ENCODE assay signal across 21 cellular contexts in the genomic region with DNA sequence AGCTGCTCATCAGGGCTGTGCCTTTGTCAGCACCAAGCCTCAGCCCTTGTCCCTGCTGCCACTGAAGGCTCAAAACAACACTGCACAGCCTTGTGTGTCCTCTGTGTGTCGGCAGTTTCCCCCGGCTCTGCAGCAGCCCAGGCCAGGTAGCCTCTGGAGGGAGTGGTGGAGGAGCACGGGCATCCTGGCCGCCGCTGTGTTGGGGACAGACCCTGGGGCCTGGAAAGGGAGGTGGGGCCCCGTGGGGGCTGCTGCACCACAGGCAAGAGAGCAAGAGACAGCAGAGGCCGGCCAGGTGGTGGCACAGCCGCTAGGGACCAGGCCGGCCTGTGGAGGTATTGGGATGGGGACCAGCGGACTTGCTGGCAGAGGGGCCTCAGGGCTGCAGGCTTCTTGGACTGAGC.
A peak's percentile ranks its signal among the peaks of the same experiment; 100 is the strongest.
DNase-seq lines count a peak whose midpoint lies in the region; ATAC-seq and TF ChIP-seq lines count a peak whose summit lies in the region.
"Had no signal": no experiment of that assay in that cellular context is flagged by ENCODE, and none has a peak within 500 bp of the region (broad histone marks: within the 10 kb centered on the region; RNA-seq: fewer than 3 reads in every experiment).

No MANE protein-coding gene starts in this region.

- H4K8ac ChIP-seq in neuronal stem cell (ENCODE audit: low read depth, low read length): no peak overlapping the region

- H3K79me1 ChIP-seq in neuronal stem cell (ENCODE audit: low read depth, low read length): peaks cover 6% of the 10 kb centered on the region

- no peak for TF ChIP-seq EP300 in stomach (IDR thresholded peaks at IDR 0.05)

- no peak overlapping the region for H3K23ac ChIP-seq in neuronal stem cell (ENCODE audit: low read depth, low read length, poor library complexity)

- H3K4me1 Mint-ChIP-seq in brain: peaks cover 12% of the 10 kb centered on the region

- H3K27ac ChIP-seq in neuronal stem cell (replicated peaks; ENCODE audit: low read length) (no peak overlapping the region), stomach (no peak overlapping the region)
- H3K27ac ChIP-seq: breast epithelium, esophagus squamous epithelium, left lung, skin epidermis had no signal

- H3K36me3 Mint-ChIP-seq in brain: peaks cover 77% of the 10 kb centered on the region

- H3K4me3 ChIP-seq in neuronal stem cell (ENCODE audit: low read length in 2 of 2): no peak overlapping the region
- no peak overlapping the region for H3K4me3 ChIP-seq in stomach
- H3K4me3 ChIP-seq: breast epithelium, esophagus squamous epithelium, left lung, skin epidermis had no signal

- no peak overlapping the region for H3K4me2 ChIP-seq in neuronal stem cell (ENCODE audit: insufficient read depth, low read length, poor library complexity, severe bottlenecking)

- TF ChIP-seq CTCF in brain (conservative IDR thresholded peaks at IDR 0.05) (no peak), stomach (IDR thresholded peaks at IDR 0.05) (no peak)

- H3K36me3 ChIP-seq in neuronal stem cell (replicated peaks in 1 of 2; ENCODE audit: control insufficient read depth in 2 of 2, insufficient read depth in 2 of 2, low read length in 2 of 2) (peaks cover 49 to 94% of the 10 kb centered on the region in 2 donors), stomach (peaks cover 52 to 100% (median 99%) of the 10 kb centered on the region in 4 donors)
- H3K36me3 ChIP-seq: breast epithelium had no signal

- peaks cover 0 to 5% of the 10 kb centered on the region in 2 donors for H3K4me1 ChIP-seq in neuronal stem cell (ENCODE audit: control insufficient read depth in 2 of 2, insufficient read depth in 1 of 2, low read depth in 1 of 2, low read length in 2 of 2)
- no peaks in the 10 kb centered on the region for H3K4me1 ChIP-seq in stomach
- H3K4me1 ChIP-seq: breast epithelium, esophagus squamous epithelium, left lung had no signal

- DNase-seq in Right ventricle myocardium inferior (ENCODE audit: missing footprints) (peak; percentile 58), cardiac septum (ENCODE audit: low spot score) (no peak), neuronal stem cell (ENCODE audit: low spot score) (no peak), stomach (peak; percentile 22), amniotic stem cell (lab: John Stamatoyannopoulos, UW) (no peak), T-helper 1 cell (no peak)
- DNase-seq: COR-L47; cortex of kidney; esophagus squamous epithelium; NCI-H1105; NCI-H1930; NCI-H2227 treated with DMSO at 0.1 percent for 48 hours; NCI-H748 treated with DMSO at 0.1 percent for 48 hours; stimulated activated naive B cell treated with anti-CD40 and anti-IgM and Interleukin-4, amounts not matched to agents 10 μg/mL and 1 μg/mL and 100 μg/mL, for 72 hours; T-helper 9 cell had no signal

- H3K4ac ChIP-seq in neuronal stem cell (ENCODE audit: low read length): no peak overlapping the region

- no peak overlapping the region for H2AFZ ChIP-seq in neuronal stem cell (ENCODE audit: low read length)

- ATAC-seq in Right ventricle myocardium inferior (no peak), HG03432 (IDR thresholded peaks at IDR 0.05; ENCODE audit: unreplicated experiment) (no peak)
- ATAC-seq: left lung; stimulated activated naive B cell treated with anti-CD40 and anti-IgM and Interleukin-4, amounts not matched to agents 10 μg/mL and 1 μg/mL and 100 μg/mL, for 72 hours had no signal

- H3K9ac ChIP-seq in neuronal stem cell (ENCODE audit: low read depth, low read length, poor library complexity): no peak overlapping the region

- no peak overlapping the region for H2BK5ac ChIP-seq in neuronal stem cell (ENCODE audit: low read length)

- peak overlapping the region in 3 of 5 experiments; percentile 32 to 74 (median 70) for H3K27ac Mint-ChIP-seq in brain
- H3K27ac Mint-ChIP-seq: stimulated activated naive B cell treated with anti-CD40 and anti-IgM and Interleukin-4, amounts not matched to agents 10 μg/mL and 1 μg/mL and 100 μg/mL, for 72 hours had no signal

- H2BK120ac ChIP-seq in neuronal stem cell (ENCODE audit: low read depth, low read length): no peak overlapping the region

- no peak overlapping the region for H2BK15ac ChIP-seq in neuronal stem cell (ENCODE audit: low read length)

- H3K27me3 ChIP-seq in neuronal stem cell (ENCODE audit: control insufficient read depth in 3 of 3, insufficient read depth in 3 of 3, low read depth in 1 of 3, low read length in 3 of 3): no peaks in the 10 kb centered on the region
- no peaks in the 10 kb centered on the region for H3K27me3 ChIP-seq in stomach
- H3K27me3 ChIP-seq: breast epithelium, esophagus squamous epithelium, left lung had no signal

- no CpG with 5 or more reads among the region's 10 CpGs for WGBS in neuronal stem cell (ENCODE audit: extremely low coverage in 2 of 2, insufficient read length in 2 of 2, insufficient replicate concordance in 1 of 2), 2 donors
- WGBS in stomach, 5 donors: 91 to 97% (median 93%) methylated on average over 9 to 10 of the region's 10 CpGs

- no peak overlapping the region for H2BK12ac ChIP-seq in neuronal stem cell (ENCODE audit: low read length)

- H3K9me3 Mint-ChIP-seq in brain: no peaks in the 10 kb centered on the region
- H3K9me3 Mint-ChIP-seq: nephron; stimulated activated naive B cell treated with anti-CD40 and anti-IgM and Interleukin-4, amounts not matched to agents 10 μg/mL and 1 μg/mL and 100 μg/mL, for 72 hours had no signal

- H3K27me3 Mint-ChIP-seq in brain: no peaks in the 10 kb centered on the region
- H3K27me3 Mint-ChIP-seq: stimulated activated naive B cell treated with anti-CD40 and anti-IgM and Interleukin-4, amounts not matched to agents 10 μg/mL and 1 μg/mL and 100 μg/mL, for 72 hours had no signal

- H4K91ac ChIP-seq in neuronal stem cell (ENCODE audit: low read depth, low read length, poor library complexity): no peak overlapping the region

- no peak overlapping the region for H2AK5ac ChIP-seq in neuronal stem cell (ENCODE audit: low read depth, low read length)

- no peak overlapping the region for H3K4me3 Mint-ChIP-seq in brain
- H3K4me3 Mint-ChIP-seq: nephron; stimulated activated naive B cell treated with anti-CD40 and anti-IgM and Interleukin-4, amounts not matched to agents 10 μg/mL and 1 μg/mL and 100 μg/mL, for 72 hours had no signal

- TF ChIP-seq POLR2A in stomach (IDR thresholded peaks at IDR 0.05): no peak

- peaks cover 0 to 9% of the 10 kb centered on the region in 2 donors for H3K9me3 ChIP-seq in neuronal stem cell (replicated peaks in 1 of 2; ENCODE audit: control insufficient read depth in 2 of 2, insufficient read depth in 1 of 2, low read depth in 1 of 2, low read length in 2 of 2)
- H3K9me3 ChIP-seq in stomach: no peaks in the 10 kb centered on the region
- H3K9me3 ChIP-seq: breast epithelium, esophagus squamous epithelium, left lung had no signal

- H3K14ac ChIP-seq in neuronal stem cell (ENCODE audit: low read length): no peak overlapping the region

- peak overlapping the region; percentile 59 for H3K18ac ChIP-seq in neuronal stem cell (ENCODE audit: low read length)

- intact Hi-C loops in Right ventricle myocardium inferior (cut with DNase I): no loop called here
- intact Hi-C loops in cardiac septum (cut with DNase I): no loop called here
- intact Hi-C loops in stomach (cut with DNase I; ENCODE audit: low total_unique reads): no loop called here

Comparison
In these comparisons a context has a peak if more than half of its experiments do, and no peak if none do; other contexts are left out.
1. DNase-seq: peak in Right ventricle myocardium inferior (single experiment) and stomach (single experiment); none in cardiac septum (single experiment), neuronal stem cell (single experiment), amniotic stem cell (single experiment) and T-helper 1 cell (0 of 5).